ENCODE assay signal across 1 cellular context in genomic region chr15:90035095-90035834, GRCh38.
A peak's percentile ranks its signal among the peaks of the same experiment; 100 is the strongest.
TF ChIP-seq lines count a peak whose summit lies in the region.

No MANE protein-coding gene starts in this region.

TF ChIP-seq in HepG2, 621 proteins besides CTCF, POLR2A, EP300 and RAD21 (continued from another document and continues in another):
- TF ChIP-seq ZNF142 (CRISPR knock-in tag; IDR thresholded peaks at IDR 0.05): no peak
- no peak for TF ChIP-seq STAG1 (CRISPR knock-in tag; IDR thresholded peaks at IDR 0.05)
- TF ChIP-seq E2F2 (CRISPR knock-in tag; IDR thresholded peaks at IDR 0.05; ENCODE audit: borderline replicate concordance): no peak
- TF ChIP-seq TERF1 (CRISPR knock-in tag; IDR thresholded peaks at IDR 0.05): no peak
- TF ChIP-seq LRRFIP1 (CRISPR knock-in tag; conservative IDR thresholded peaks at IDR 0.05): no peak
- peak; percentile 51; the same call in 1 of the 2 replicates for TF ChIP-seq DPF2 (CRISPR knock-in tag; IDR thresholded peaks at IDR 0.05; ENCODE audit: borderline replicate concordance, low read depth)
- no peak for TF ChIP-seq ATF1 (CRISPR knock-in tag; IDR thresholded peaks at IDR 0.05)
- TF ChIP-seq ZNF644 (CRISPR knock-in tag; IDR thresholded peaks at IDR 0.05; ENCODE audit: low read depth): no peak
- no peak for TF ChIP-seq ZFP62 (CRISPR knock-in tag; IDR thresholded peaks at IDR 0.05)
- TF ChIP-seq HOXA3 (CRISPR knock-in tag; IDR thresholded peaks at IDR 0.05): peak; percentile 71; the same call in 1 of the 2 replicates
- no peak for TF ChIP-seq ZFP36L1 (CRISPR knock-in tag; IDR thresholded peaks at IDR 0.05)
- TF ChIP-seq ZNF597 (CRISPR knock-in tag; IDR thresholded peaks at IDR 0.05): no peak
- no peak for TF ChIP-seq PRDM10 (CRISPR knock-in tag; IDR thresholded peaks at IDR 0.05; ENCODE audit: low read depth)
- no peak for TF ChIP-seq KLF12 (CRISPR knock-in tag; IDR thresholded peaks at IDR 0.05; ENCODE audit: borderline replicate concordance)
- no peak for TF ChIP-seq PRMT3 (CRISPR knock-in tag; IDR thresholded peaks at IDR 0.05; ENCODE audit: borderline replicate concordance, low read depth)
- no peak for TF ChIP-seq ATM (IDR thresholded peaks at IDR 0.05; ENCODE audit: borderline replicate concordance)
- no peak for TF ChIP-seq ZSCAN30 (CRISPR knock-in tag; IDR thresholded peaks at IDR 0.05)
- TF ChIP-seq ZNF615 (CRISPR knock-in tag; IDR thresholded peaks at IDR 0.05; ENCODE audit: borderline replicate concordance): no peak
- no peak for TF ChIP-seq NR3C1 (CRISPR knock-in tag; IDR thresholded peaks at IDR 0.05)
- no peak for TF ChIP-seq ZNF17 (CRISPR knock-in tag; IDR thresholded peaks at IDR 0.05)
- TF ChIP-seq ZNF629 (CRISPR knock-in tag; conservative IDR thresholded peaks at IDR 0.05): no peak; the same call in 1 of the 2 replicates
- no peak for TF ChIP-seq PAWR (CRISPR knock-in tag; IDR thresholded peaks at IDR 0.05; ENCODE audit: borderline replicate concordance)
- TF ChIP-seq ZFP91 (CRISPR knock-in tag; IDR thresholded peaks at IDR 0.05; ENCODE audit: borderline replicate concordance): no peak; the same call in 1 of the 2 replicates
- peak; percentile 100 for TF ChIP-seq ZNF563 (CRISPR knock-in tag; IDR thresholded peaks at IDR 0.05)
- no peak for TF ChIP-seq CENPT (CRISPR knock-in tag; IDR thresholded peaks at IDR 0.05; ENCODE audit: low read depth)
- TF ChIP-seq NFE2 (CRISPR knock-in tag; IDR thresholded peaks at IDR 0.05): no peak
- no peak for TF ChIP-seq PTBP1 (IDR thresholded peaks at IDR 0.05; ENCODE audit: low read depth, low read length, poor library complexity, severe bottlenecking)
- no peak for TF ChIP-seq ZNF432 (CRISPR knock-in tag; IDR thresholded peaks at IDR 0.05; ENCODE audit: borderline replicate concordance)
- no peak for TF ChIP-seq NFRKB (IDR thresholded peaks at IDR 0.05)
- TF ChIP-seq HMG20A (CRISPR knock-in tag; IDR thresholded peaks at IDR 0.05; ENCODE audit: borderline replicate concordance): no peak
- TF ChIP-seq FOXP4 (CRISPR knock-in tag; IDR thresholded peaks at IDR 0.05): peak; percentile 55
- no peak for TF ChIP-seq JARID2 (CRISPR knock-in tag; IDR thresholded peaks at IDR 0.05; ENCODE audit: insufficient replicate concordance)
- TF ChIP-seq RARA (CRISPR knock-in tag; IDR thresholded peaks at IDR 0.05): peak; percentile 66
- TF ChIP-seq ZNF225 (CRISPR knock-in tag; IDR thresholded peaks at IDR 0.05): no peak
- TF ChIP-seq ZNF281 (CRISPR knock-in tag; IDR thresholded peaks at IDR 0.05; ENCODE audit: borderline replicate concordance): no peak
